In genomic region chr10:78956391-78956790, GRCh38 we compare ENCODE assay signal across 30 cellular contexts.
"Had no signal": no experiment of that assay in that cellular context is flagged by ENCODE, and none has a peak within 500 bp of the region (broad histone marks: within the 10 kb centered on the region; RNA-seq: fewer than 3 reads in every experiment).

No MANE protein-coding gene starts in this region.

- H3K27ac ChIP-seq: breast epithelium, PC-9, SK-N-MC, WERI-Rb-1 had no signal

- H3K4me1 Mint-ChIP-seq: activated CD4-positive, alpha-beta T cell treated with anti-CD3 and anti-CD28 coated beads, Interleukin-2, amount 10 ng/mL, durations not matched to agents 24 days and 14 days; activated naive CD8-positive, alpha-beta T cell treated with anti-CD3 and anti-CD28 coated beads for 36 hours; activated T-helper 17 cell treated with anti-CD3 and anti-CD28 coated beads, Interleukin-2, amount 50 U/mL, for 72 hours had no signal

- FAIRE-seq: RCC 7860 had no signal

- H3K9me3 ChIP-seq: breast epithelium, MG63 had no signal

- H3K36me3 ChIP-seq: breast epithelium, MG63, WERI-Rb-1 had no signal

- H3K27me3 Mint-ChIP-seq: activated CD8-positive, alpha-beta T cell treated with anti-CD3 and anti-CD28 coated beads for 36 hours; activated naive CD8-positive, alpha-beta T cell treated with anti-CD3 and anti-CD28 coated beads for 36 hours; activated T-helper 17 cell treated with anti-CD3 and anti-CD28 coated beads, Interleukin-2, amount 50 U/mL, for 72 hours had no signal

- H3K27me3 ChIP-seq: breast epithelium, MG63 had no signal

- H3K4me2 ChIP-seq: PC-9 had no signal

- H2AFZ ChIP-seq: PC-9 had no signal

- H3K27ac Mint-ChIP-seq: activated CD4-positive, alpha-beta T cell treated with anti-CD3 and anti-CD28 coated beads, Interleukin-2, amount 10 ng/mL, durations not matched to agents 24 days and 14 days; activated CD8-positive, alpha-beta T cell treated with anti-CD3 and anti-CD28 coated beads for 36 hours; activated naive CD8-positive, alpha-beta T cell treated with anti-CD3 and anti-CD28 coated beads for 36 hours; activated T-cell treated with anti-CD3 and anti-CD28 coated beads, Interleukin-2, amount 50 U/mL, for 72 hours; activated T-helper 17 cell treated with anti-CD3 and anti-CD28 coated beads, Interleukin-2, amount 50 U/mL, for 72 hours had no signal

- H3K9me3 Mint-ChIP-seq: activated CD4-positive, alpha-beta T cell treated with anti-CD3 and anti-CD28 coated beads, Interleukin-2, amount 10 ng/mL, durations not matched to agents 24 days and 14 days; activated CD8-positive, alpha-beta T cell treated with anti-CD3 and anti-CD28 coated beads for 36 hours; activated naive CD8-positive, alpha-beta T cell treated with anti-CD3 and anti-CD28 coated beads for 36 hours; activated T-cell treated with anti-CD3 and anti-CD28 coated beads, Interleukin-2, amount 50 U/mL, for 72 hours; activated T-helper 17 cell treated with anti-CD3 and anti-CD28 coated beads, Interleukin-2, amount 50 U/mL, for 72 hours had no signal

- ATAC-seq: activated CD8-positive, alpha-beta T cell treated with anti-CD3 and anti-CD28 coated beads for 36 hours; activated T-cell treated with anti-CD3 and anti-CD28 coated beads, Interleukin-2, amount 50 U/mL, for 72 hours; activated T-helper 17 cell treated with anti-CD3 and anti-CD28 coated beads, Interleukin-2, amount 50 U/mL, for 72 hours had no signal

- DNase-seq: activated CD4-positive, alpha-beta T cell treated with anti-CD3 and anti-CD28 coated beads, Interleukin-2, amount 10 ng/mL, durations not matched to agents 24 days and 14 days; activated CD4-positive, alpha-beta T cell treated with anti-CD3 and anti-CD28 coated beads, Interleukin-2, amount 50 U/mL, for 4 hours; activated CD8-positive, alpha-beta T cell treated with anti-CD3 and anti-CD28 coated beads for 36 hours; activated effector memory CD4-positive, alpha-beta T cell treated with anti-CD3 and anti-CD28 coated beads, Interleukin-2, amount 50 U/mL, for 16 hours; activated naive CD4-positive, alpha-beta T cell; activated naive CD4-positive, alpha-beta T cell treated with anti-CD3 and anti-CD28 coated beads, Interleukin-2, amount 50 U/mL, for 16 hours; activated naive CD8-positive, alpha-beta T cell treated with anti-CD3 and anti-CD28 coated beads for 36 hours; activated T-cell treated with anti-CD3 and anti-CD28 coated beads, Interleukin-2, amount 50 U/mL, for 1 hour; activated T-cell treated with anti-CD3 and anti-CD28 coated beads, Interleukin-2, amount 50 U/mL, for 72 hours; amniotic stem cell; aorta; central memory CD4-positive, alpha-beta T cell; Kasumi-1; KG1; MG63; NCI-H1048; NCI-H1436 treated with DMSO at 0.1 percent for 48 hours; NCI-H1694 treated with DMSO at 0.1 percent for 48 hours; NCI-H2029; NCI-H510A; NCI-H748 treated with DMSO at 0.1 percent for 48 hours; NK-92 treated with Interleukin-12 subunit alpha and Interleukin-12 subunit beta, amount 100 ng/mL, for 24 hours; PC-9; Right ventricle myocardium superior; T1000; WERI-Rb-1 had no signal

- H3K4me3 Mint-ChIP-seq: activated CD4-positive, alpha-beta T cell treated with anti-CD3 and anti-CD28 coated beads, Interleukin-2, amount 10 ng/mL, durations not matched to agents 24 days and 14 days; activated CD8-positive, alpha-beta T cell treated with anti-CD3 and anti-CD28 coated beads for 36 hours; activated naive CD8-positive, alpha-beta T cell treated with anti-CD3 and anti-CD28 coated beads for 36 hours; activated T-cell treated with anti-CD3 and anti-CD28 coated beads, Interleukin-2, amount 50 U/mL, for 72 hours; activated T-helper 17 cell treated with anti-CD3 and anti-CD28 coated beads, Interleukin-2, amount 50 U/mL, for 72 hours had no signal

- H3K36me3 Mint-ChIP-seq: activated naive CD8-positive, alpha-beta T cell treated with anti-CD3 and anti-CD28 coated beads for 36 hours had no signal

- H3K4me3 ChIP-seq: breast epithelium, MG63, PC-9, SK-N-MC had no signal

- H3K4me1 ChIP-seq: breast epithelium had no signal
